In genomic region chr3:8191406-8191805, GRCh38 we compare ENCODE assay signal across 1 cellular context.
TF ChIP-seq lines count a peak whose summit lies in the region.

No MANE protein-coding gene starts in this region.

TF ChIP-seq in WTC11, 78 proteins besides CTCF, POLR2A, EP300 and RAD21 (continued from another document):
- TF ChIP-seq AR (CRISPR knock-in tag; IDR thresholded peaks at IDR 0.05): no peak
